18 cellular contexts compared by ENCODE assay signal in genomic region chr2:23410596-23410995, GRCh38. TPM values are rescaled to one million over a fixed set of nuclear protein-coding genes. Genes with fewer than 3 reads are reported as not detected.
DNase-seq lines count a peak whose midpoint lies in the region; ATAC-seq, FAIRE-seq and TF ChIP-seq lines count a peak whose summit lies in the region.
"Had no signal": no experiment of that assay in that cellular context is flagged by ENCODE, and none has a peak within 500 bp of the region (broad histone marks: within the 10 kb centered on the region; RNA-seq: fewer than 3 reads in every experiment).

No MANE protein-coding gene starts in this region.

- TF ChIP-seq RAD21 in H1 (IDR thresholded peaks at IDR 0.05 in 1 of 2, conservative IDR thresholded peaks at IDR 0.05 in 1 of 2; ENCODE audit: low read depth in 2 of 2, low read length in 2 of 2) = no peak

- H2BK15ac ChIP-seq in H1 (ENCODE audit: low read length) = no peak overlapping the region

- CTCF ChIA-PET in H1 (lab: Charles Lee; ENCODE audit: partially characterized antibody) = no interaction called here
- CTCF ChIA-PET in PC-3 (lab: Charles Lee) = no interaction called here
- CTCF ChIA-PET in Caco-2 (lab: Charles Lee) = no interaction called here

- no peak overlapping the region for H2BK20ac ChIP-seq in H1 (ENCODE audit: low read length)

- WGBS in H1 (ENCODE audit: extremely low coverage in 1 of 2, insufficient coverage in 1 of 2, insufficient read length in 1 of 2, insufficient replicate concordance in 2 of 2, low coverage in 1 of 2, low lambda C conversion rate in 2 of 2, missing lambda C conversion rate in 1 of 2), 2 experiments = 97% methylated on average over 6 of the region's 6 CpGs; no CpG with 5 or more reads in 1 of the 2 experiments

- intact Hi-C loops in PC-3 (cut with micrococcal nuclease) (no loop called here), Caco-2 (cut with micrococcal nuclease; ENCODE audit: unreplicated experiment) (no loop called here)

- H3K9ac ChIP-seq in H1 (replicated peaks in 1 of 4; ENCODE audit: extremely low read depth in 1 of 4, low read depth in 3 of 4, low read length in 3 of 4) (no peak overlapping the region), PC-3 (ENCODE audit: low read length) (no peak overlapping the region)
- H3K9ac ChIP-seq: BLaER1 treated with 17β-estradiol and CSF1 and Interleukin-3, amounts not matched to agents 10 nM and 100 nM; SK-N-SH had no signal

- H3K79me2 ChIP-seq in H1 (ENCODE audit: control insufficient read depth in 1 of 2, insufficient read depth in 2 of 2, low read length in 2 of 2) (no peaks in the 10 kb centered on the region), PC-3 (ENCODE audit: low read length) (no peaks in the 10 kb centered on the region)

- no peak overlapping the region for H3K4ac ChIP-seq in H1 (replicated peaks; ENCODE audit: insufficient read length, low read depth, low read length)

- POLR2A ChIA-PET in H1 (lab: Charles Lee; ENCODE audit: partially characterized antibody) = no interaction called here
- POLR2A ChIA-PET in PC-3 (lab: Charles Lee; ENCODE audit: unreplicated experiment) = no interaction called here
- POLR2A ChIA-PET in Caco-2 (lab: Charles Lee) = no interaction called here

- no peak overlapping the region for H2AK5ac ChIP-seq in H1 (ENCODE audit: low read depth, low read length)

- no peak overlapping the region for H3K18ac ChIP-seq in H1 (ENCODE audit: extremely low read depth, low read length)

- H3K23me2 ChIP-seq in H1 (ENCODE audit: low read depth, low read length) = peaks cover 2% of the 10 kb centered on the region; the same call in 1 of the 2 replicates

- ATAC-seq in thoracic aorta (ENCODE audit: insufficient number of reproducible peaks, low FRiP score, low read depth) = no peak
- ATAC-seq in PC-3 = no peak

- no peaks in the 10 kb centered on the region for H3K36me3 Mint-ChIP-seq in Caco-2 (ENCODE audit: insufficient read depth, unreplicated experiment)

- H4K91ac ChIP-seq in H1 (replicated peaks; ENCODE audit: insufficient read length, low read length) = no peak overlapping the region

- no peak for FAIRE-seq in H1 (lab: Jason Lieb, UNC)

- H3K9me3 Mint-ChIP-seq in Caco-2 (ENCODE audit: unreplicated experiment) = no peaks in the 10 kb centered on the region

- no peaks in the 10 kb centered on the region for H3K9me2 ChIP-seq in PC-3 (replicated peaks; ENCODE audit: low read length)
- H3K9me2 ChIP-seq: SK-N-SH had no signal

- no peaks in the 10 kb centered on the region for H3K4me1 Mint-ChIP-seq in Caco-2 (ENCODE audit: low read depth, unreplicated experiment)

- no peaks in the 10 kb centered on the region for H3K27me3 ChIP-seq in H1 (replicated peaks in 1 of 4; ENCODE audit: control insufficient read depth in 3 of 4, extremely low read depth in 1 of 4, insufficient read depth in 3 of 4, low read length in 3 of 4)
- no peaks in the 10 kb centered on the region for H3K27me3 ChIP-seq in thoracic aorta (replicated peaks; ENCODE audit: insufficient read depth)
- H3K27me3 ChIP-seq in PC-3 (ENCODE audit: low read length) = no peaks in the 10 kb centered on the region
- H3K27me3 ChIP-seq in Caco-2 (replicated peaks; ENCODE audit: control insufficient read depth, insufficient read depth, low read length) = no peaks in the 10 kb centered on the region
- H3K27me3 ChIP-seq: BLaER1 treated with 17β-estradiol and CSF1 and Interleukin-3, amounts not matched to agents 10 nM and 100 nM; Peyer's patch had no signal

- no peaks in the 10 kb centered on the region for H3K79me1 ChIP-seq in H1 (ENCODE audit: low read depth, low read length)

- no peaks in the 10 kb centered on the region for H3F3A ChIP-seq in PC-3 (ENCODE audit: low read length, unreplicated experiment)

- peak; percentile 17 for DNase-seq in DMS153 (lab: John Stamatoyannopoulos, UW)
- no peak for DNase-seq in DMS153 treated with DMSO at 0.1 percent for 48 hours (lab: John Stamatoyannopoulos, UW; ENCODE audit: unreplicated experiment)
- peak; percentile 35 for DNase-seq in M059J (ENCODE audit: low read depth)
- no peak for DNase-seq in H1 (ENCODE audit: low read depth in 1 of 2, low spot score in 2 of 2)
- no peak for DNase-seq in thoracic aorta (ENCODE audit: low spot score)
- DNase-seq in PC-3 = no peak
- no peak for DNase-seq in Caco-2
- no peak for DNase-seq in T1000 (lab: John Stamatoyannopoulos, UW)
- DNase-seq: DMS 273 treated with DMSO at 0.1 percent for 48 hours, Karpas-422, NCI-H1105, NCI-H1694, NCI-H510A treated with DMSO at 0.1 percent for 48 hours, Right ventricle myocardium superior, SK-N-SH had no signal

- H3K36me3 ChIP-seq in H1 (ENCODE audit: control insufficient read depth in 2 of 4, insufficient read depth in 4 of 4, low read length in 3 of 4) (no peaks in the 10 kb centered on the region), thoracic aorta (no peaks in the 10 kb centered on the region), PC-3 (ENCODE audit: low read depth, low read length) (no peaks in the 10 kb centered on the region), Caco-2 (ENCODE audit: control insufficient read depth, insufficient read depth, low read length) (no peaks in the 10 kb centered on the region)
- H3K36me3 ChIP-seq: BLaER1 treated with 17β-estradiol and CSF1 and Interleukin-3, amounts not matched to agents 10 nM and 100 nM; Peyer's patch had no signal

- H3K4me2 ChIP-seq in H1 (ENCODE audit: insufficient read depth in 1 of 2, low read depth in 2 of 2, low read length in 2 of 2) (no peak overlapping the region), PC-3 (ENCODE audit: low read length) (no peak overlapping the region)
- H3K4me2 ChIP-seq: BLaER1 treated with 17β-estradiol and CSF1 and Interleukin-3, amounts not matched to agents 10 nM and 100 nM had no signal

- TF ChIP-seq CTCF in H1 (IDR thresholded peaks at IDR 0.05; ENCODE audit: control extremely low read depth in 1 of 3, insufficient read depth in 1 of 3, low read depth in 1 of 3, low read length in 3 of 3) = no peak
- no peak for TF ChIP-seq CTCF in thoracic aorta (IDR thresholded peaks at IDR 0.05)
- TF ChIP-seq CTCF in PC-3 (conservative IDR thresholded peaks at IDR 0.05; ENCODE audit: low read depth, low read length) = no peak
- TF ChIP-seq CTCF in Caco-2 (IDR thresholded peaks at IDR 0.05; ENCODE audit: insufficient read depth in 1 of 2, low read depth in 1 of 2, low read length in 1 of 2, severe bottlenecking in 1 of 2, unreplicated experiment in 1 of 2) = no peak

- no peak overlapping the region for H3K23ac ChIP-seq in H1 (ENCODE audit: insufficient read length)

- H3K27ac Mint-ChIP-seq in Caco-2 (ENCODE audit: unreplicated experiment) = no peak overlapping the region

- BruUV-seq in PC-3 (replicated peaks; lab: Mats Ljungman, UMichigan) (no TSS peak), Caco-2 (replicated peaks; lab: Mats Ljungman, UMichigan) (no TSS peak)

- H3K9me3 ChIP-seq in H1 (ENCODE audit: insufficient read depth in 2 of 2, low read depth in 1 of 2, low read length in 1 of 2) = no peaks in the 10 kb centered on the region
- no peaks in the 10 kb centered on the region for H3K9me3 ChIP-seq in thoracic aorta
- no peaks in the 10 kb centered on the region for H3K9me3 ChIP-seq in PC-3 (ENCODE audit: low read length)
- no peaks in the 10 kb centered on the region for H3K9me3 ChIP-seq in Caco-2
- H3K9me3 ChIP-seq: BLaER1 treated with 17β-estradiol and CSF1 and Interleukin-3, amounts not matched to agents 10 nM and 100 nM; Peyer's patch; SK-N-SH had no signal

- no peak overlapping the region for H2BK5ac ChIP-seq in H1 (ENCODE audit: low read depth, low read length)

- H4K5ac ChIP-seq in H1 (ENCODE audit: insufficient read length, low read depth, low read length) = no peak overlapping the region

- H3K27ac ChIP-seq in H1 (ENCODE audit: low read depth, low read length) = no peak overlapping the region
- H3K27ac ChIP-seq in thoracic aorta = peak overlapping the region; percentile 46 to 71
- no peak overlapping the region for H3K27ac ChIP-seq in PC-3 (ENCODE audit: low read length)
- H3K27ac ChIP-seq: 22Rv1; BLaER1 treated with 17β-estradiol and CSF1 and Interleukin-3, amounts not matched to agents 10 nM and 100 nM; Peyer's patch had no signal

- H3K4me1 ChIP-seq in H1 (replicated peaks in 1 of 4; ENCODE audit: control insufficient read depth in 3 of 4, insufficient read depth in 4 of 4, low read length in 3 of 4) = no peaks in the 10 kb centered on the region
- H3K4me1 ChIP-seq in thoracic aorta (ENCODE audit: control insufficient read depth in 1 of 2, low read depth in 2 of 2) = peaks cover 13 to 31% of the 10 kb centered on the region in 2 donors
- H3K4me1 ChIP-seq in PC-3 (ENCODE audit: insufficient read depth, low read length) = peaks cover 25% of the 10 kb centered on the region
- H3K4me1 ChIP-seq in Caco-2 = no peaks in the 10 kb centered on the region
- H3K4me1 ChIP-seq: BLaER1 treated with 17β-estradiol and CSF1 and Interleukin-3, amounts not matched to agents 10 nM and 100 nM had no signal

- H3K14ac ChIP-seq in H1 (ENCODE audit: insufficient read length) = no peak overlapping the region

- H3K56ac ChIP-seq in H1 (replicated peaks; ENCODE audit: insufficient read length, low read depth, low read length) = no peak overlapping the region

- H2BK12ac ChIP-seq in H1 (ENCODE audit: low read depth, low read length) = peak overlapping the region; percentile 35; the same call in 1 of the 2 replicates

- no peak for TF ChIP-seq POLR2A in H1 (IDR thresholded peaks at IDR 0.05; ENCODE audit: control extremely low read depth in 1 of 2, low read depth in 2 of 2, low read length in 2 of 2)

- H2BK120ac ChIP-seq in H1 (replicated peaks; ENCODE audit: low read depth, low read length) = no peak overlapping the region

- H4K20me1 ChIP-seq in H1 (replicated peaks in 1 of 2; ENCODE audit: control insufficient read depth in 1 of 2, insufficient read depth in 2 of 2, low read length in 2 of 2) (no peaks in the 10 kb centered on the region), PC-3 (ENCODE audit: low read length) (no peaks in the 10 kb centered on the region)
- H4K20me1 ChIP-seq: BLaER1 treated with 17β-estradiol and CSF1 and Interleukin-3, amounts not matched to agents 10 nM and 100 nM had no signal

- peaks cover 8% of the 10 kb centered on the region for H3K27me3 Mint-ChIP-seq in Caco-2 (ENCODE audit: insufficient read depth, unreplicated experiment)

- H3K4me3 Mint-ChIP-seq in Caco-2 (ENCODE audit: unreplicated experiment) = no peak overlapping the region

- H2AFZ ChIP-seq in H1 (ENCODE audit: low read length) (no peak overlapping the region), PC-3 (ENCODE audit: low read length) (no peak overlapping the region)

- TF ChIP-seq EP300 in H1 (IDR thresholded peaks at IDR 0.05; ENCODE audit: borderline replicate concordance in 1 of 2, low read depth in 2 of 2, low read length in 2 of 2) = no peak

- no peak overlapping the region for H4K8ac ChIP-seq in H1 (ENCODE audit: extremely low read depth, insufficient read depth, low read length)

- H3K4me3 ChIP-seq in H1 (ENCODE audit: extremely low read depth in 1 of 4, insufficient read depth in 2 of 4, low read depth in 3 of 4, low read length in 4 of 4) = no peak overlapping the region
- H3K4me3 ChIP-seq in thoracic aorta = no peak overlapping the region
- no peak overlapping the region for H3K4me3 ChIP-seq in PC-3 (ENCODE audit: low read length)
- no peak overlapping the region for H3K4me3 ChIP-seq in Caco-2 (ENCODE audit: low read depth, low read length)
- H3K4me3 ChIP-seq: BLaER1 treated with 17β-estradiol and CSF1 and Interleukin-3, amounts not matched to agents 10 nM and 100 nM; Peyer's patch had no signal

RNA-seq across cellular contexts. Expression of gene KLHL29, which starts 25.6 kb away (rescaled TPM):
- 0.67 and 0.71 TPM in 2 replicates for total RNA-seq in M059J (2014; rRNA removed; shearing (Covaris generic))
- 4.3 and 4.7 TPM in 2 replicates for total RNA-seq in H1 (2021; fragmentation: NEBNext Ultra II Directional; extraction: Animal tissue kit (Norgen Biotek cat#: 25700))
- polyA plus RNA-seq in H1 (2011; rRNA removed) = 1.1 and 2.6 TPM in 2 replicates
- 1.8 TPM for polyA plus RNA-seq in H1 (2011; cell fraction: cytosol; rRNA removed)
- 6.5 TPM for polyA plus RNA-seq in H1 (2011; cell fraction: nucleus; rRNA removed)
- 2.1 to 2.4 TPM (median 2.2 TPM) in 4 replicates for polyA plus RNA-seq in H1 (2012, experiment 1 of 2)
- 1.4 TPM for polyA plus RNA-seq in H1 (2012, experiment 2 of 2)
- polyA plus RNA-seq in H1 (2013, experiment 1 of 2) = 2.0 TPM
- polyA plus RNA-seq in H1 (2013, experiment 2 of 2) = 2.0 TPM
- polyA minus RNA-seq in H1 (2011; rRNA and poly(A)+ RNA removed) = 1.2 and 1.5 TPM in 2 replicates
- 1.8 TPM for polyA minus RNA-seq in H1 (2011; cell fraction: cytosol; rRNA and poly(A)+ RNA removed)
- 5.0 TPM for polyA minus RNA-seq in H1 (2011; cell fraction: nucleus; rRNA and poly(A)+ RNA removed)
- total RNA-seq in thoracic aorta (10 to 100 TPM; 18.5 to 24.4 TPM), PC-3 (2014; rRNA removed) (2.6 and 3.1 TPM in 2 replicates), Caco-2 (2022) (0.61 and 0.81 TPM in 2 replicates)

Comparison
In these comparisons a context has a peak if more than half of its experiments do, and no peak if none do; other contexts are left out.
1. DNase-seq: peak in DMS153 (single experiment) and M059J (single experiment); none in DMS153 treated with DMSO at 0.1 percent for 48 hours (single experiment), H1 (0 of 2), thoracic aorta (single experiment), PC-3 (single experiment), Caco-2 (0 of 2) and T1000 (single experiment).
2. H3K27ac ChIP-seq: peak in thoracic aorta (2 of 2); none in H1 (single experiment) and PC-3 (single experiment).